Comparison of ENCODE assay signal across 1 cellular context in the genomic region with DNA sequence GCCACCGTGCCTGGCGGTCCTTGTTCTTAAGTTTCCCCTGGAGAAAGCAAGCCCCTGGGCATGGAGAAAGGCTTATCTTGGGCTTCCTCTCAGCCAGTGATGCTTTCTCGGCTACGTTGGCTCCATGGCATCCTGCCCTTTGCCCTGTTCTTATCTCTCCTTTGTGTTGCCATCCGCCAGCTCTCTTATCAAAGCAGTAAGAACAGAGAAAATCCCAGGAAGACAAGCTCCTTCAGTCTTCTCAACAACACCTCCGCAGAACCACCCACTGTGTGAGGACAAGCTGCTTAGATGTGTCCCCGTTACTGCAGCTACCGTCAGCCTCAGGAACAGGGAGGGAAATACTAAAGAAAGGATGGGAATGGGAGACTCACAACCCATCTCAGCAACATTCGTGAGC.
TF ChIP-seq lines count a peak whose summit lies in the region.

No MANE protein-coding gene starts in this region.

TF ChIP-seq in HepG2, 621 proteins besides CTCF, POLR2A, EP300 and RAD21:
- TF ChIP-seq MLLT10 (CRISPR knock-in tag; IDR thresholded peaks at IDR 0.05) (no peak), ATRX (CRISPR knock-in tag; IDR thresholded peaks at IDR 0.05; ENCODE audit: borderline replicate concordance) (no peak), HOXA9 (CRISPR knock-in tag; IDR thresholded peaks at IDR 0.05; ENCODE audit: borderline replicate concordance) (no peak), HNRNPL (IDR thresholded peaks at IDR 0.05; ENCODE audit: low read depth, low read length) (no peak), ZNF317 (CRISPR knock-in tag; IDR thresholded peaks at IDR 0.05) (no peak), ZNF335 (CRISPR knock-in tag; IDR thresholded peaks at IDR 0.05) (no peak), ZFP1 (CRISPR knock-in tag; IDR thresholded peaks at IDR 0.05) (no peak), HNF4G (IDR thresholded peaks at IDR 0.05; ENCODE audit: borderline replicate concordance, low read depth, low read length) (no peak), HNF4G (CRISPR knock-in tag; IDR thresholded peaks at IDR 0.05; ENCODE audit: borderline replicate concordance, low read depth) (no peak)
- TF ChIP-seq, protein P1, sequence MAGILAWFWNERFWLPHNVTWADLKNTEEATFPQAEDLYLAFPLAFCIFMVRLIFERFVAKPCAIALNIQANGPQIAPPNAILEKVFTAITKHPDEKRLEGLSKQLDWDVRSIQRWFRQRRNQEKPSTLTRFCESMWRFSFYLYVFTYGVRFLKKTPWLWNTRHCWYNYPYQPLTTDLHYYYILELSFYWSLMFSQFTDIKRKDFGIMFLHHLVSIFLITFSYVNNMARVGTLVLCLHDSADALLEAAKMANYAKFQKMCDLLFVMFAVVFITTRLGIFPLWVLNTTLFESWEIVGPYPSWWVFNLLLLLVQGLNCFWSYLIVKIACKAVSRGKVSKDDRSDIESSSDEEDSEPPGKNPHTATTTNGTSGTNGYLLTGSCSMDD (CRISPR knock-in tag; IDR thresholded peaks at IDR 0.05) = no peak
